11 cellular contexts compared by ENCODE assay signal in the genomic region with DNA sequence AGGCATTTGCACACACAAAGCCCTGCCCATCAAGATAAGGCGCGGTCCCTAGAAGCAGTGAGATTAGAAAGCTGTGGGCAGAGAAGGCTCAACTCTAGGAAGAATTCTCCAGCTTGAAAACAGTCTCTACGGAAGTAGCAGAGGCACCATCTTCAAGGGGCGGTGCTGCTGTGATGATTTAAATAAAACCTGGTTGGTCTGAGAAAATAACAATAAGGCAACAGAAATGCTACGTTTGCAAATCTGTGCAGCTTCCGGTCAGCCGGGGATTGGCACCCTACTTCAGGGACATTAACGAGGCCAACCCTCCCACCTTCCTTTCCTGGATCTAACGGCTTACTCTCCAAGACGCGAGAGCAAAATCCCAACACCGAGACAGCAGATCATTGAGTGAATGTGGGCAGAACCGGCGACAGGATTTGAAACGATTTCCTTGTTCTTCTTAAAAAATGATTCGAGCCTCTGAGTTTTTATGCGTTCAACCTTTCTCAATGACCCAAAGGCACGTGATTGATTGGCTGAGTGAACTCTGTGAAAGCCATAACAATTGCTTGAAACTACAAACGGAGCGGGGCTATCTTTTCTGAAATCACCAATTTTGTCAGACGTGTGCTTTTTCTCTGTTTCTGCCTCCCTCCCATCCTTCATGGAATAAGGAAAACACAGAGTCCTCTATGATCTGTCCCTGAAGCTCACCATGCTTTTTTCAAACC.
DNase-seq lines count a peak whose midpoint lies in the region; FAIRE-seq and TF ChIP-seq lines count a peak whose summit lies in the region.
"Had no signal": no experiment of that assay in that cellular context is flagged by ENCODE, and none has a peak within 500 bp of the region (broad histone marks: within the 10 kb centered on the region; RNA-seq: fewer than 3 reads in every experiment).

No MANE protein-coding gene starts in this region.

- H3K27ac Mint-ChIP-seq in activated naive CD4-positive, alpha-beta T cell treated with anti-CD3 and anti-CD28 coated beads, Interleukin-2, amount 50 U/mL, for 24 hours: no peak overlapping the region

- H3K4me1 ChIP-seq in mucosa of stomach (ENCODE audit: control insufficient read depth, insufficient read depth, low read length) (peaks cover 8% of the 10 kb centered on the region), uterus (no peaks in the 10 kb centered on the region)

- intact Hi-C loops in dorsolateral prefrontal cortex (cut with DNase I) (no loop called here), uterus (cut with DNase I; ENCODE audit: low total_unique reads) (no loop called here)

- no peak for TF ChIP-seq CTCF in dorsolateral prefrontal cortex (IDR thresholded peaks at IDR 0.05 in 54 of 56, conservative IDR thresholded peaks at IDR 0.05 in 2 of 56; ENCODE audit: low read depth in 1 of 56, partially characterized antibody in 56 of 56)
- no peak for TF ChIP-seq CTCF in uterus (IDR thresholded peaks at IDR 0.05)

- H3K36me3 ChIP-seq in mucosa of stomach (ENCODE audit: control insufficient read depth, insufficient read depth, low read length) (no peaks in the 10 kb centered on the region), uterus (no peaks in the 10 kb centered on the region)

- no peak for TF ChIP-seq POLR2A in uterus (IDR thresholded peaks at IDR 0.05)

- H3K9me3 ChIP-seq in mucosa of stomach (ENCODE audit: control insufficient read depth, low read length) (no peaks in the 10 kb centered on the region), uterus (no peaks in the 10 kb centered on the region)

- peaks cover 11% of the 10 kb centered on the region for H3K4me1 Mint-ChIP-seq in activated naive CD4-positive, alpha-beta T cell treated with anti-CD3 and anti-CD28 coated beads, Interleukin-2, amount 50 U/mL, for 24 hours

- H3K27me3 Mint-ChIP-seq in activated naive CD4-positive, alpha-beta T cell treated with anti-CD3 and anti-CD28 coated beads, Interleukin-2, amount 50 U/mL, for 24 hours: peaks cover 25% of the 10 kb centered on the region

- H3K27me3 ChIP-seq in dorsolateral prefrontal cortex (peaks cover 0 to 46% (median 18%) of the 10 kb centered on the region in 45 donors), mucosa of stomach (ENCODE audit: control insufficient read depth, insufficient read depth, low read length) (no peaks in the 10 kb centered on the region), uterus (no peaks in the 10 kb centered on the region)

- H3K9ac ChIP-seq in mucosa of stomach (ENCODE audit: low read length): peak overlapping the region; percentile 18

- no peaks in the 10 kb centered on the region for H3K36me3 Mint-ChIP-seq in activated naive CD4-positive, alpha-beta T cell treated with anti-CD3 and anti-CD28 coated beads, Interleukin-2, amount 50 U/mL, for 24 hours

- FAIRE-seq in frontal cortex (lab: Jason Lieb, UNC): no peak

- no peaks in the 10 kb centered on the region for H3K9me3 Mint-ChIP-seq in activated naive CD4-positive, alpha-beta T cell treated with anti-CD3 and anti-CD28 coated beads, Interleukin-2, amount 50 U/mL, for 24 hours

- no peak for DNase-seq in activated naive CD4-positive, alpha-beta T cell treated with anti-CD3 and anti-CD28 coated beads, Interleukin-2, amount 50 U/mL, for 16 hours
- DNase-seq in dorsolateral prefrontal cortex: no peak
- DNase-seq in uterus: no peak
- no peak for DNase-seq in hippocampal formation (lab: John Stamatoyannopoulos, UW)
- DNase-seq in NCI-H128 (lab: John Stamatoyannopoulos, UW; ENCODE audit: unreplicated experiment): no peak
- DNase-seq in frontal cortex (ENCODE audit: low spot score in 2 of 2): no peak
- DNase-seq: activated CD4-positive, alpha-beta T cell treated with anti-CD3 and anti-CD28 coated beads for 4 hours; NCI-H1092 treated with DMSO at 0.1 percent for 48 hours had no signal

- H3K27ac ChIP-seq in dorsolateral prefrontal cortex: no peak overlapping the region
- H3K27ac ChIP-seq in uterus: peak overlapping the region; percentile 59 to 67
- H3K27ac ChIP-seq: C4-2B had no signal

- H3K4me3 Mint-ChIP-seq in activated naive CD4-positive, alpha-beta T cell treated with anti-CD3 and anti-CD28 coated beads, Interleukin-2, amount 50 U/mL, for 24 hours: peak overlapping the region; percentile 61

- peak overlapping the region in 57 of 59 donors; percentile 0 to 59 (median 36) for H3K4me3 ChIP-seq in dorsolateral prefrontal cortex
- no peak overlapping the region for H3K4me3 ChIP-seq in mucosa of stomach (ENCODE audit: low read length)
- H3K4me3 ChIP-seq in uterus: peak overlapping the region; percentile 16 to 34

Comparison
In these comparisons a context has a peak if more than half of its experiments do, and no peak if none do; other contexts are left out.
1. H3K27ac ChIP-seq: peak in uterus (2 of 2); none in dorsolateral prefrontal cortex (0 of 59).